Comparison of ENCODE assay signal across 8 cellular contexts in genomic region chr4:53377319-53378170, GRCh38. TPM values are rescaled to one million over a fixed set of nuclear protein-coding genes. Genes with fewer than 3 reads are reported as not detected.
DNase-seq lines count a peak whose midpoint lies in the region; TF ChIP-seq lines count a peak whose summit lies in the region.

FIP1L1 (plus strand) TSS chr4:53377641; CDS start chr4:53377839, 198 bp downstream.

- H3K4me1 ChIP-seq in stomach = peaks cover 15 to 41% (median 34%) of the 10 kb centered on the region in 4 donors

- H3K27me3 ChIP-seq in H7 (ENCODE audit: control insufficient read depth, insufficient read depth, low read length) (no peaks in the 10 kb centered on the region), neural cell (ENCODE audit: insufficient read depth, low read depth, low read length) (no peaks in the 10 kb centered on the region), stomach (peaks cover 0 to 3% (median 0%) of the 10 kb centered on the region in 3 donors)

- TF ChIP-seq EP300 in neural cell (conservative IDR thresholded peaks at IDR 0.05; ENCODE audit: poor library complexity, severe bottlenecking) = peak; percentile 22
- TF ChIP-seq EP300 in stomach (IDR thresholded peaks at IDR 0.05) = no peak

- H4K20me1 ChIP-seq in neural cell (ENCODE audit: insufficient read depth) = no peaks in the 10 kb centered on the region

- H3K36me3 ChIP-seq in H7 (replicated peaks; ENCODE audit: control insufficient read depth, insufficient read depth, low read length) = no peaks in the 10 kb centered on the region
- H3K36me3 ChIP-seq in neural cell (ENCODE audit: insufficient read depth, low read length) = no peaks in the 10 kb centered on the region
- peaks cover 4 to 7% (median 5%) of the 10 kb centered on the region in 4 donors for H3K36me3 ChIP-seq in stomach

- H2AFZ ChIP-seq in neural cell (ENCODE audit: low read depth, low read length) = peak within 1 kb of the TSS; percentile 84

- intact Hi-C loops in stomach (cut with DNase I; ENCODE audit: low total_unique reads) = no loop called here

- no peaks in the 10 kb centered on the region for H3F3A ChIP-seq in neural cell (ENCODE audit: insufficient read depth, low read length, poor library complexity, severe bottlenecking)

- peaks cover 42% of the 10 kb centered on the region for H3K79me2 ChIP-seq in neural cell (replicated peaks; ENCODE audit: insufficient read depth, low read length)

- 0 to 1% (median 1%) methylated on average over 56 to 85 of the region's 85 CpGs for WGBS in stomach, 5 donors

- no peaks in the 10 kb centered on the region for H3K9me2 ChIP-seq in neural cell (ENCODE audit: insufficient read depth, low read length)

- TF ChIP-seq RAD21 in neural cell (conservative IDR thresholded peaks at IDR 0.05) = peak; percentile 47

- H3K9ac ChIP-seq in neural cell (ENCODE audit: low read length) = peak within 1 kb of the TSS; percentile 84

- H3K4me3 ChIP-seq in H7 (ENCODE audit: insufficient read depth, low read depth, low read length) (peak within 1 kb of the TSS; percentile 92), fibroblast of villous mesenchyme (ENCODE audit: low read depth, low read length) (peak within 1 kb of the TSS; percentile 85), neural cell (ENCODE audit: low read length) (peak within 1 kb of the TSS; percentile 91), stomach (peak within 1 kb of the TSS; percentile 89 to 98 (median 92))

- DNase-seq in ELR (ENCODE audit: low read depth) (peak; percentile 89), H7 (peak; percentile 96), M059J (ENCODE audit: low read depth) (peak; percentile 87), SHP77 (lab: John Stamatoyannopoulos, UW) (peak; percentile 94 to 97), activated gamma-delta T cell treated with Interleukin-2 at 50 U/mL for 16 hours (peak; percentile 95), fibroblast of villous mesenchyme (ENCODE audit: low read depth) (peak; percentile 91), stomach (peak; percentile 98)

- H3K27ac ChIP-seq in neural cell (ENCODE audit: low read length) = peak within 1 kb of the TSS; percentile 76
- peak within 1 kb of the TSS; percentile 91 to 95 (median 92) for H3K27ac ChIP-seq in stomach

- H3K9me3 ChIP-seq in neural cell (ENCODE audit: low read length) (no peaks in the 10 kb centered on the region), stomach (no peaks in the 10 kb centered on the region)

- H3K4me2 ChIP-seq in neural cell (ENCODE audit: low read length) = peak within 1 kb of the TSS; percentile 81

- peak in 2 of 4 donors; percentile 19 to 62 for TF ChIP-seq POLR2A in stomach (IDR thresholded peaks at IDR 0.05)

- TF ChIP-seq CTCF in fibroblast of villous mesenchyme (IDR thresholded peaks at IDR 0.05; ENCODE audit: insufficient read depth, low read depth, low read length) (no peak), neural cell (IDR thresholded peaks at IDR 0.05; ENCODE audit: poor library complexity, severe bottlenecking) (no peak), stomach (IDR thresholded peaks at IDR 0.05) (peak in 1 of 7 experiments; percentile 12)

TF ChIP-seq in neural cell, 6 proteins besides CTCF, POLR2A, EP300 and RAD21:
- no peak for TF ChIP-seq EZH2 (IDR thresholded peaks at IDR 0.05; ENCODE audit: borderline replicate concordance, insufficient read depth, low read length, poor library complexity, severe bottlenecking)
- TF ChIP-seq TAF1 (IDR thresholded peaks at IDR 0.05; ENCODE audit: low read depth) = peak; percentile 40
- TF ChIP-seq POLR2AphosphoS5 (IDR thresholded peaks at IDR 0.05) = peak; percentile 87
- TF ChIP-seq MXI1 (conservative IDR thresholded peaks at IDR 0.05; ENCODE audit: poor library complexity, severe bottlenecking) = peak; percentile 80
- TF ChIP-seq SMC3 (conservative IDR thresholded peaks at IDR 0.05; ENCODE audit: poor library complexity) = no peak
- TF ChIP-seq REST (IDR thresholded peaks at IDR 0.05; ENCODE audit: borderline replicate concordance) = peak; percentile 73

RNA-seq across cellular contexts. Expression of gene FIP1L1, which starts in this region (rescaled TPM):
- 41.0 and 52.2 TPM in 2 replicates for total RNA-seq in H7 (2014; rRNA removed; shearing (Covaris generic))
- total RNA-seq in M059J (2014; rRNA removed; shearing (Covaris generic)) = 46.6 and 47.4 TPM in 2 replicates
- total RNA-seq in fibroblast of villous mesenchyme = 72.5 and 87.2 TPM in 2 replicates
- 89.0 and 94.5 TPM in 2 replicates for polyA plus RNA-seq in neural cell
- 161 and 171 TPM in 2 replicates for polyA minus RNA-seq in neural cell
- total RNA-seq in stomach = 10 to 100 TPM; 28.0 to 91.1 (median 49.0) TPM
- 10 to 100 TPM; 19.9 to 30.1 (median 21.5) TPM for polyA plus RNA-seq in stomach

Comparison
In these comparisons a context has a peak if more than half of its experiments do, and no peak if none do; other contexts are left out.
1. Peak in every context shown above with its lines: DNase-seq, H3K4me3 ChIP-seq and H3K27ac ChIP-seq.